In genomic region chr12:117207675-117208074, GRCh38 we compare ENCODE assay signal across 21 cellular contexts. TPM values are rescaled to one million over a fixed set of nuclear protein-coding genes. Genes with fewer than 3 reads are reported as not detected.
DNase-seq lines count a peak whose midpoint lies in the region; ATAC-seq and TF ChIP-seq lines count a peak whose summit lies in the region.
"Had no signal": no experiment of that assay in that cellular context is flagged by ENCODE, and none has a peak within 500 bp of the region (broad histone marks: within the 10 kb centered on the region; RNA-seq: fewer than 3 reads in every experiment).

No MANE protein-coding gene starts in this region.

- no peak for TF ChIP-seq POLR2A in tibial nerve (IDR thresholded peaks at IDR 0.05)

- TF ChIP-seq CTCF in HEK293 (tag by site-specific recombination; IDR thresholded peaks at IDR 0.05): no peak
- TF ChIP-seq CTCF in tibial nerve (IDR thresholded peaks at IDR 0.05): no peak

- no peak overlapping the region for H3K27ac ChIP-seq in HEK293 (ENCODE audit: extremely low read depth, low read depth, low read length)
- H3K27ac ChIP-seq in tibial nerve: no peak overlapping the region
- H3K27ac ChIP-seq: 22Rv1, BLaER1, C4-2B had no signal

- no peak for ATAC-seq in central memory CD8-positive, alpha-beta T cell (replicated peaks; ENCODE audit: extremely low read depth, poor library complexity, severe bottlenecking)
- ATAC-seq in GM21526 (IDR thresholded peaks at IDR 0.05; ENCODE audit: low FRiP score, unreplicated experiment): no peak
- ATAC-seq: CD8-positive, alpha-beta T cell; GM12878; GM23338 had no signal

- H3K36me3 ChIP-seq in HEK293 (ENCODE audit: control insufficient read depth in 2 of 2, insufficient read depth in 1 of 2, low read length in 2 of 2): no peaks in the 10 kb centered on the region
- no peaks in the 10 kb centered on the region for H3K36me3 ChIP-seq in tibial nerve
- H3K36me3 ChIP-seq: BLaER1, HAP-1 had no signal

- no peaks in the 10 kb centered on the region for H3K36me3 Mint-ChIP-seq in central memory CD8-positive, alpha-beta T cell (ENCODE audit: insufficient read depth)
- H3K36me3 Mint-ChIP-seq: CD8-positive, alpha-beta T cell had no signal

- POLR2A ChIA-PET in HEK293 (lab: Yijun Ruan, JAX): no interaction called here

- peaks cover 0 to 7% of the 10 kb centered on the region in 2 donors for H3K27me3 ChIP-seq in tibial nerve
- H3K27me3 ChIP-seq: BLaER1 had no signal

- no peaks in the 10 kb centered on the region for H3K4me1 Mint-ChIP-seq in central memory CD8-positive, alpha-beta T cell
- H3K4me1 Mint-ChIP-seq: B cell; CD4-positive, CD25-positive, alpha-beta regulatory T cell had no signal

- CTCF ChIA-PET in HEK293 (lab: Yijun Ruan, JAX): no interaction called here

- H3K4me3 Mint-ChIP-seq in central memory CD8-positive, alpha-beta T cell: no peak overlapping the region
- H3K4me3 Mint-ChIP-seq: B cell; CD4-positive, CD25-positive, alpha-beta regulatory T cell; CD8-positive, alpha-beta T cell; GM23338 had no signal

- H3K9me3 ChIP-seq in HEK293 (ENCODE audit: control insufficient read depth, insufficient read depth, low read depth, low read length) (no peaks in the 10 kb centered on the region), tibial nerve (no peaks in the 10 kb centered on the region)
- H3K9me3 ChIP-seq: BLaER1, Caco-2, HAP-1 had no signal

- peaks cover 51% of the 10 kb centered on the region for H3K27me3 Mint-ChIP-seq in central memory CD8-positive, alpha-beta T cell

- H3K4me3 ChIP-seq in HEK293 (ENCODE audit: low read depth, low read length): no peak overlapping the region
- no peak overlapping the region for H3K4me3 ChIP-seq in tibial nerve
- H3K4me3 ChIP-seq: BLaER1, GM12878, GM23338, HAP-1 had no signal

- intact Hi-C loops in posterior vena cava (cut with DNase I): no loop called here

- DNase-seq in central memory CD8-positive, alpha-beta T cell (ENCODE audit: low spot score in 2 of 2): no peak
- peak; percentile 20 for DNase-seq in left kidney (ENCODE audit: low read depth, low spot score)
- peak; percentile 31 for DNase-seq in posterior vena cava (ENCODE audit: low spot score)
- no peak for DNase-seq in tibial nerve (ENCODE audit: low spot score in 2 of 2)
- no peak for DNase-seq in amygdala (lab: John Stamatoyannopoulos, UW)
- no peak for DNase-seq in hepatic stellate cell (ENCODE audit: low spot score)
- DNase-seq: Caco-2; CD4-positive, CD25-positive, alpha-beta regulatory T cell; CD8-positive, alpha-beta T cell; DMS153; EL; GDM1 had no signal

- peak overlapping the region; percentile 26 for H3K27ac Mint-ChIP-seq in central memory CD8-positive, alpha-beta T cell (ENCODE audit: low read depth)
- H3K27ac Mint-ChIP-seq: B cell; CD4-positive, CD25-positive, alpha-beta regulatory T cell; CD8-positive, alpha-beta T cell; GM23338 had no signal

- TF ChIP-seq EP300 in tibial nerve (IDR thresholded peaks at IDR 0.05): no peak

- 35 to 40% methylated on average over 2 of the region's 2 CpGs for WGBS in tibial nerve, 2 donors

- H3K9me3 Mint-ChIP-seq in central memory CD8-positive, alpha-beta T cell: no peaks in the 10 kb centered on the region
- H3K9me3 Mint-ChIP-seq: CD8-positive, alpha-beta T cell; GM23338 had no signal

- H3K4me1 ChIP-seq in HEK293 (ENCODE audit: control insufficient read depth, insufficient read depth, low read length) (no peaks in the 10 kb centered on the region), tibial nerve (no peaks in the 10 kb centered on the region)
- H3K4me1 ChIP-seq: Caco-2, HAP-1 had no signal

TF ChIP-seq in HEK293, 187 proteins besides CTCF, POLR2A, EP300 and RAD21 (continues in another document):
- TF ChIP-seq TSHZ1 (tag by site-specific recombination; IDR thresholded peaks at IDR 0.05; ENCODE audit: borderline replicate concordance) (no peak), ZNF121 (tag by site-specific recombination; IDR thresholded peaks at IDR 0.05) (no peak), ZNF324 (tag by site-specific recombination; IDR thresholded peaks at IDR 0.05) (no peak), ZNF398 (tag by site-specific recombination; IDR thresholded peaks at IDR 0.05) (peak; percentile 80), ZNF10 (tag by site-specific recombination; IDR thresholded peaks at IDR 0.05) (no peak), WT1 (tag by site-specific recombination; IDR thresholded peaks at IDR 0.05) (peak; percentile 97), ZNF391 (tag by site-specific recombination; IDR thresholded peaks at IDR 0.05; ENCODE audit: borderline replicate concordance, low read depth) (no peak), SCRT1 (tag by site-specific recombination; IDR thresholded peaks at IDR 0.05; ENCODE audit: borderline replicate concordance) (no peak), ZNF785 (tag by site-specific recombination; IDR thresholded peaks at IDR 0.05) (no peak)
- TF ChIP-seq, protein P1, sequence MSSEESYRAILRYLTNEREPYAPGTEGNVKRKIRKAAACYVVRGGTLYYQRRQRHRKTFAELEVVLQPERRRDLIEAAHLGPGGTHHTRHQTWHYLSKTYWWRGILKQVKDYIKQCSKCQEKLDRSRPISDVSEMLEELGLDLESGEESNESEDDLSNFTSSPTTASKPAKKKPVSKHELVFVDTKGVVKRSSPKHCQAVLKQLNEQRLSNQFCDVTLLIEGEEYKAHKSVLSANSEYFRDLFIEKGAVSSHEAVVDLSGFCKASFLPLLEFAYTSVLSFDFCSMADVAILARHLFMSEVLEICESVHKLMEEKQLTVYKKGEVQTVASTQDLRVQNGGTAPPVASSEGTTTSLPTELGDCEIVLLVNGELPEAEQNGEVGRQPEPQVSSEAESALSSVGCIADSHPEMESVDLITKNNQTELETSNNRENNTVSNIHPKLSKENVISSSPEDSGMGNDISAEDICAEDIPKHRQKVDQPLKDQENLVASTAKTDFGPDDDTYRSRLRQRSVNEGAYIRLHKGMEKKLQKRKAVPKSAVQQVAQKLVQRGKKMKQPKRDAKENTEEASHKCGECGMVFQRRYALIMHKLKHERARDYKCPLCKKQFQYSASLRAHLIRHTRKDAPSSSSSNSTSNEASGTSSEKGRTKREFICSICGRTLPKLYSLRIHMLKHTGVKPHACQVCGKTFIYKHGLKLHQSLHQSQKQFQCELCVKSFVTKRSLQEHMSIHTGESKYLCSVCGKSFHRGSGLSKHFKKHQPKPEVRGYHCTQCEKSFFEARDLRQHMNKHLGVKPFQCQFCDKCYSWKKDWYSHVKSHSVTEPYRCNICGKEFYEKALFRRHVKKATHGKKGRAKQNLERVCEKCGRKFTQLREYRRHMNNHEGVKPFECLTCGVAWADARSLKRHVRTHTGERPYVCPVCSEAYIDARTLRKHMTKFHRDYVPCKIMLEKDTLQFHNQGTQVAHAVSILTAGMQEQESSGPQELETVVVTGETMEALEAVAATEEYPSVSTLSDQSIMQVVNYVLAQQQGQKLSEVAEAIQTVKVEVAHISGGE (tag by site-specific recombination; conservative IDR thresholded peaks at IDR 0.05; ENCODE audit: low read depth): no peak

RNA-seq across cellular contexts. Expression of gene FBXO21, which starts 17.4 kb away (rescaled TPM):
- total RNA-seq in posterior vena cava: 10 to 100 TPM; 25.8 to 28.4 TPM
- total RNA-seq in tibial nerve: 100 to 1,000 TPM in 2 of 4 donors, 10 to 100 TPM in 2; 56.1 to 154 (median 84.6) TPM

Comparison
In these comparisons a context has a peak if more than half of its experiments do, and no peak if none do; other contexts are left out.
1. DNase-seq: peak in left kidney (single experiment) and posterior vena cava (single experiment); none in central memory CD8-positive, alpha-beta T cell (0 of 2), tibial nerve (0 of 2), amygdala (0 of 56) and hepatic stellate cell (single experiment).